Comparison of ENCODE assay signal across 27 cellular contexts in genomic region chr2:190440113-190440512, GRCh38.
"Had no signal": no experiment of that assay in that cellular context is flagged by ENCODE, and none has a peak within 500 bp of the region (broad histone marks: within the 10 kb centered on the region; RNA-seq: fewer than 3 reads in every experiment).

No MANE protein-coding gene starts in this region.

- H3K9me3 ChIP-seq: adrenal gland, colonic mucosa, SJSA1 had no signal

- H3K27ac ChIP-seq: adrenal gland, colonic mucosa, SJSA1, VCaP had no signal

- H3K27me3 Mint-ChIP-seq: activated CD4-positive, alpha-beta memory T cell treated with anti-CD3 and anti-CD28 coated beads for 36 hours; activated CD4-positive, alpha-beta T cell treated with anti-CD3 and anti-CD28 coated beads, Interleukin-2, amount 10 ng/mL, durations not matched to agents 7 days and 5 days; activated naive CD8-positive, alpha-beta T cell treated with anti-CD3 and anti-CD28 coated beads, Interleukin-2, amount 10 ng/mL, durations not matched to agents 7 days and 5 days; activated T-helper 17 cell treated with anti-CD3 and anti-CD28 coated beads, Interleukin-2, amount 50 U/mL, for 72 hours; T-cell had no signal

- H3K27ac Mint-ChIP-seq: activated CD4-positive, alpha-beta memory T cell treated with anti-CD3 and anti-CD28 coated beads for 36 hours; activated CD4-positive, alpha-beta T cell treated with anti-CD3 and anti-CD28 coated beads, Interleukin-2, amount 10 ng/mL, durations not matched to agents 7 days and 5 days; activated naive CD4-positive, alpha-beta T cell treated with anti-CD3 and anti-CD28 coated beads for 36 hours; activated naive CD8-positive, alpha-beta T cell treated with anti-CD3 and anti-CD28 coated beads, Interleukin-2, amount 10 ng/mL, durations not matched to agents 7 days and 5 days; T-cell had no signal

- DNase-seq: activated CD4-positive, alpha-beta memory T cell treated with anti-CD3 and anti-CD28 coated beads for 36 hours; activated CD4-positive, alpha-beta T cell treated with anti-CD3 and anti-CD28 coated beads, Interleukin-2, amount 10 ng/mL, durations not matched to agents 7 days and 5 days; activated CD4-positive, CD25-positive, alpha-beta regulatory T cell; activated CD8-positive, alpha-beta memory T cell treated with anti-CD3 and anti-CD28 coated beads for 24 hours; activated gamma-delta T cell; activated naive CD4-positive, alpha-beta T cell treated with anti-CD3 and anti-CD28 coated beads for 36 hours; activated naive CD8-positive, alpha-beta T cell treated with anti-CD3 and anti-CD28 coated beads, Interleukin-2, amount 10 ng/mL, durations not matched to agents 7 days and 5 days; activated T-cell treated with anti-CD3 and anti-CD28 coated beads, Interleukin-2, amount 50 U/mL, for 4 hours; anterior cingulate cortex; cerebellar nuclear complex; colonic mucosa; NCI-H1092; NCI-H1417; NCI-H2029; NCI-H2107; NCI-H2171 treated with DMSO at 0.1 percent for 48 hours; NCI-H226; NCI-H510A; NCI-H526 treated with DMSO at 0.1 percent for 48 hours; PC-3; SHP77; T-cell had no signal

- H3K9me3 Mint-ChIP-seq: activated CD4-positive, alpha-beta memory T cell treated with anti-CD3 and anti-CD28 coated beads for 36 hours; activated naive CD4-positive, alpha-beta T cell treated with anti-CD3 and anti-CD28 coated beads for 36 hours; activated naive CD8-positive, alpha-beta T cell treated with anti-CD3 and anti-CD28 coated beads, Interleukin-2, amount 10 ng/mL, durations not matched to agents 7 days and 5 days; activated T-cell treated with anti-CD3 and anti-CD28 coated beads, Interleukin-2, amount 50 U/mL, for 4 hours; activated T-helper 17 cell treated with anti-CD3 and anti-CD28 coated beads, Interleukin-2, amount 50 U/mL, for 72 hours; T-cell had no signal

- ATAC-seq: activated T-cell treated with anti-CD3 and anti-CD28 coated beads, Interleukin-2, amount 50 U/mL, for 4 hours; activated T-helper 17 cell treated with anti-CD3 and anti-CD28 coated beads, Interleukin-2, amount 50 U/mL, for 72 hours; PC-3; T-cell had no signal

- H3K4me1 ChIP-seq: colonic mucosa had no signal

- FAIRE-seq: RCC 7860 had no signal

- H3K4me3 Mint-ChIP-seq: activated CD4-positive, alpha-beta memory T cell treated with anti-CD3 and anti-CD28 coated beads for 36 hours; activated CD4-positive, alpha-beta T cell treated with anti-CD3 and anti-CD28 coated beads, Interleukin-2, amount 10 ng/mL, durations not matched to agents 7 days and 5 days; activated naive CD4-positive, alpha-beta T cell treated with anti-CD3 and anti-CD28 coated beads for 36 hours; activated naive CD8-positive, alpha-beta T cell treated with anti-CD3 and anti-CD28 coated beads, Interleukin-2, amount 10 ng/mL, durations not matched to agents 7 days and 5 days; activated T-cell treated with anti-CD3 and anti-CD28 coated beads, Interleukin-2, amount 50 U/mL, for 4 hours; activated T-helper 17 cell treated with anti-CD3 and anti-CD28 coated beads, Interleukin-2, amount 50 U/mL, for 72 hours had no signal

- H3K36me3 ChIP-seq: SJSA1 had no signal

- H3K27me3 ChIP-seq: adrenal gland, colonic mucosa, SJSA1 had no signal

- H3K4me3 ChIP-seq: adrenal gland, colonic mucosa, SJSA1 had no signal
